ENCODE assay signal across 30 cellular contexts in genomic region chr22:47663615-47664605, GRCh38.
"Had no signal": no experiment of that assay in that cellular context is flagged by ENCODE, and none has a peak within 500 bp of the region (broad histone marks: within the 10 kb centered on the region; RNA-seq: fewer than 3 reads in every experiment).

No MANE protein-coding gene starts in this region.

- H3K9me3 Mint-ChIP-seq: stimulated activated naive CD8-positive, alpha-beta T cell treated with anti-CD3 and anti-CD28 coated beads, Interleukin-15, amount 100 ng/mL, for 72 hours had no signal

- H3K9ac ChIP-seq: neural progenitor cell had no signal

- H3K36me3 Mint-ChIP-seq: mesothelial cell of epicardium; naive B cell; natural killer cell; neural progenitor cell; stimulated activated memory B cell treated with anti-CD40 and anti-IgM and Interleukin-4, amounts not matched to agents 10 μg/mL and 1 μg/mL and 100 μg/mL, for 72 hours had no signal

- H3K27me3 ChIP-seq: hepatocyte, neutrophil, ovary, right atrium auricular region, right lobe of liver, tibial nerve, upper lobe of left lung, vagina had no signal

- H3K9me3 ChIP-seq: lower lobe of right lung, neutrophil, ovary, right atrium auricular region, right lobe of liver, vagina had no signal

- H3K36me3 ChIP-seq: lower lobe of right lung, neural progenitor cell, neutrophil, ovary, right atrium auricular region, right lobe of liver, tibial nerve, upper lobe of left lung, vagina had no signal

- H3K4me1 Mint-ChIP-seq: mesothelial cell of epicardium; naive B cell; natural killer cell; nephron progenitor cell; neural progenitor cell; stimulated activated memory B cell treated with anti-CD40 and anti-IgM and Interleukin-4, amounts not matched to agents 10 μg/mL and 1 μg/mL and 100 μg/mL, for 72 hours; stimulated activated naive CD8-positive, alpha-beta T cell treated with anti-CD3 and anti-CD28 coated beads, Interleukin-15, amount 100 ng/mL, for 72 hours had no signal

- H3K4me3 ChIP-seq: hepatocyte, lower lobe of right lung, neural progenitor cell, ovary, right atrium auricular region, right lobe of liver, smooth muscle cell, tibial nerve, upper lobe of left lung, vagina had no signal

- H3K27ac ChIP-seq: hepatocyte, lower lobe of right lung, neural progenitor cell, neutrophil, ovary, right atrium auricular region, right lobe of liver, tibial nerve, upper lobe of left lung, vagina had no signal

- H3K27me3 Mint-ChIP-seq: progenitor cell of endocrine pancreas had no signal

- H3K27ac Mint-ChIP-seq: mesothelial cell of epicardium; naive B cell; natural killer cell; nephron progenitor cell; neural progenitor cell; progenitor cell of endocrine pancreas; stimulated activated memory B cell treated with anti-CD40 and anti-IgM and Interleukin-4, amounts not matched to agents 10 μg/mL and 1 μg/mL and 100 μg/mL, for 72 hours; stimulated activated naive CD8-positive, alpha-beta T cell treated with anti-CD3 and anti-CD28 coated beads, Interleukin-15, amount 100 ng/mL, for 72 hours had no signal

- DNase-seq: kidney glomerular epithelial cell; left cardiac atrium; lower lobe of right lung; mammary epithelial cell; mesenchymal stem cell; naive B cell; natural killer cell; nephron progenitor cell; occipital lobe; ovary; right lobe of liver; stimulated activated CD4-positive, alpha-beta T cell treated with anti-CD3 and anti-CD28 coated beads, Interleukin-1b, Interleukin-23, amount 100 ng/mL, for 48 hours; stimulated activated CD4-positive, alpha-beta T cell treated with anti-CD3 and anti-CD28 coated beads, Interleukin-2, amount 100 ng/mL, for 48 hours; stimulated activated CD4-positive, alpha-beta T cell treated with anti-CD3 and anti-CD28 coated beads, Interleukin-4, amount 100 ng/mL, for 4 hours; stimulated activated CD8-positive, alpha-beta memory T cell treated with anti-CD3 and anti-CD28 coated beads, Interleukin-4, amount 100 ng/mL, for 48 hours; stimulated activated naive CD4-positive, alpha-beta T cell treated with Interleukin-2 at 50 U/mL for 16 hours; stimulated activated naive CD8-positive, alpha-beta T cell treated with anti-CD3 and anti-CD28 coated beads, Interleukin-15, amount 100 ng/mL, for 72 hours; substantia nigra; upper lobe of left lung had no signal

- ATAC-seq: left cardiac atrium; left lobe of liver; lower lobe of right lung; natural killer cell; right lobe of liver; stimulated activated memory B cell treated with anti-CD40 and anti-IgM and Interleukin-4, amounts not matched to agents 10 μg/mL and 1 μg/mL and 100 μg/mL, for 72 hours; stimulated activated naive CD8-positive, alpha-beta T cell treated with anti-CD3 and anti-CD28 coated beads, Interleukin-15, amount 100 ng/mL, for 72 hours had no signal

- H3K4me1 ChIP-seq: lower lobe of right lung, neural progenitor cell, right atrium auricular region, right lobe of liver, tibial nerve, upper lobe of left lung, vagina had no signal

- H3K4me3 Mint-ChIP-seq: mesothelial cell of epicardium; naive B cell; natural killer cell; nephron progenitor cell; neural progenitor cell; stimulated activated memory B cell treated with anti-CD40 and anti-IgM and Interleukin-4, amounts not matched to agents 10 μg/mL and 1 μg/mL and 100 μg/mL, for 72 hours; stimulated activated naive CD8-positive, alpha-beta T cell treated with anti-CD3 and anti-CD28 coated beads, Interleukin-15, amount 100 ng/mL, for 72 hours had no signal
